Comparison of ENCODE assay signal across 10 cellular contexts in genomic region chr12:107684029-107684790, GRCh38. TPM values are rescaled to one million over a fixed set of nuclear protein-coding genes. Genes with fewer than 3 reads are reported as not detected.
DNase-seq lines count a peak whose midpoint lies in the region; ATAC-seq and TF ChIP-seq lines count a peak whose summit lies in the region.
"Had no signal": no experiment of that assay in that cellular context is flagged by ENCODE, and none has a peak within 500 bp of the region (broad histone marks: within the 10 kb centered on the region; RNA-seq: fewer than 3 reads in every experiment).

No MANE protein-coding gene starts in this region.

- H3K36me3 ChIP-seq in fibroblast of lung (ENCODE audit: control insufficient read depth, insufficient read depth, low read length) = peaks cover 4% of the 10 kb centered on the region

- no peaks in the 10 kb centered on the region for H3K27me3 ChIP-seq in fibroblast of lung (ENCODE audit: control insufficient read depth, insufficient read depth, low read length)

- H3K36me3 Mint-ChIP-seq in activated T-cell treated with anti-CD3 and anti-CD28 coated beads, Interleukin-2, amount 50 U/mL, for 72 hours (ENCODE audit: insufficient read depth in 2 of 2) = peaks cover 8 to 17% of the 10 kb centered on the region in 2 donors

- H3K4me1 Mint-ChIP-seq in activated T-cell treated with anti-CD3 and anti-CD28 coated beads, Interleukin-2, amount 50 U/mL, for 72 hours (ENCODE audit: low read depth) = peaks cover 27% of the 10 kb centered on the region
- peaks cover 32% of the 10 kb centered on the region for H3K4me1 Mint-ChIP-seq in stimulated activated naive CD8-positive, alpha-beta T cell treated with anti-CD3 and anti-CD28 coated beads, Interleukin-15, amount 100 ng/mL, for 72 hours

- H3K9me3 Mint-ChIP-seq in activated T-cell treated with anti-CD3 and anti-CD28 coated beads, Interleukin-2, amount 50 U/mL, for 72 hours = no peaks in the 10 kb centered on the region
- H3K9me3 Mint-ChIP-seq in stimulated activated naive CD8-positive, alpha-beta T cell treated with anti-CD3 and anti-CD28 coated beads, Interleukin-15, amount 100 ng/mL, for 72 hours = peaks cover 5 to 8% of the 10 kb centered on the region in 2 donors

- peaks cover 6% of the 10 kb centered on the region for H3K4me1 ChIP-seq in fibroblast of lung (ENCODE audit: control insufficient read depth, extremely low read depth, insufficient read depth, low read length)

- no peaks in the 10 kb centered on the region for H3K9me3 ChIP-seq in fibroblast of lung (ENCODE audit: control insufficient read depth, insufficient read depth, low read depth, low read length)

- no peak overlapping the region for H3K9ac ChIP-seq in fibroblast of lung (ENCODE audit: insufficient read depth, low read length)

- peak overlapping the region; percentile 96 for H2AFZ ChIP-seq in fibroblast of lung (ENCODE audit: low read length)

- DNase-seq in activated T-cell treated with anti-CD3 and anti-CD28 coated beads, Interleukin-2, amount 50 U/mL, for 72 hours = no peak
- no peak for DNase-seq in activated T-cell treated with anti-CD3 and anti-CD28 coated beads, Interleukin-2, amount 50 U/mL, for 48 hours
- DNase-seq in RPMI7951 (ENCODE audit: low read depth) = peak; percentile 20
- peak; percentile 3 to 54 for DNase-seq in fibroblast of lung (ENCODE audit: low read depth in 2 of 2)
- no peak for DNase-seq in stimulated activated naive CD8-positive, alpha-beta T cell treated with anti-CD3 and anti-CD28 coated beads, Interleukin-15, amount 100 ng/mL, for 72 hours
- DNase-seq in NCI-H2196 treated with DMSO at 0.1 percent for 48 hours (lab: John Stamatoyannopoulos, UW; ENCODE audit: unreplicated experiment) = no peak
- DNase-seq: Kasumi-1 had no signal

- peak overlapping the region; percentile 94 for H3K27ac Mint-ChIP-seq in activated T-cell treated with anti-CD3 and anti-CD28 coated beads, Interleukin-2, amount 50 U/mL, for 72 hours
- H3K27ac Mint-ChIP-seq in stimulated activated naive CD8-positive, alpha-beta T cell treated with anti-CD3 and anti-CD28 coated beads, Interleukin-15, amount 100 ng/mL, for 72 hours = peak overlapping the region in 1 of 2 donors; percentile 97

- H3K4me3 ChIP-seq in fibroblast of lung (replicated peaks in 1 of 4; ENCODE audit: control extremely low read depth in 1 of 4, insufficient read depth in 1 of 4, low read depth in 3 of 4, low read length in 4 of 4) = peak overlapping the region in 2 of 4 experiments; percentile 95 to 99

- peak overlapping the region; percentile 94 to 96 for H3K4me3 Mint-ChIP-seq in activated T-cell treated with anti-CD3 and anti-CD28 coated beads, Interleukin-2, amount 50 U/mL, for 72 hours
- H3K4me3 Mint-ChIP-seq in stimulated activated naive CD8-positive, alpha-beta T cell treated with anti-CD3 and anti-CD28 coated beads, Interleukin-15, amount 100 ng/mL, for 72 hours = peak overlapping the region; percentile 98 to 100

- peak overlapping the region; percentile 94 for H3K4me2 ChIP-seq in fibroblast of lung (ENCODE audit: extremely low read depth, insufficient read depth, low read length)

- H3K27me3 Mint-ChIP-seq in activated T-cell treated with anti-CD3 and anti-CD28 coated beads, Interleukin-2, amount 50 U/mL, for 72 hours (ENCODE audit: low read depth) = no peaks in the 10 kb centered on the region
- H3K27me3 Mint-ChIP-seq in stimulated activated naive CD8-positive, alpha-beta T cell treated with anti-CD3 and anti-CD28 coated beads, Interleukin-15, amount 100 ng/mL, for 72 hours = no peaks in the 10 kb centered on the region

- H4K20me1 ChIP-seq in fibroblast of lung (ENCODE audit: control insufficient read depth, extremely low read depth, insufficient read depth, low read length) = no peaks in the 10 kb centered on the region

- TF ChIP-seq CTCF in fibroblast of lung (conservative IDR thresholded peaks at IDR 0.05 in 1 of 2, IDR thresholded peaks at IDR 0.05 in 1 of 2; ENCODE audit: low read depth in 1 of 2, low read length in 2 of 2) = no peak

- no peak for ATAC-seq in activated T-cell treated with anti-CD3 and anti-CD28 coated beads, Interleukin-2, amount 50 U/mL, for 72 hours (replicated peaks in 1 of 2)
- ATAC-seq in stimulated activated naive CD8-positive, alpha-beta T cell treated with anti-CD3 and anti-CD28 coated beads, Interleukin-15, amount 100 ng/mL, for 72 hours = no peak
- ATAC-seq in GM18867 (IDR thresholded peaks at IDR 0.05; ENCODE audit: unreplicated experiment) (no peak), GM19452 (IDR thresholded peaks at IDR 0.05; ENCODE audit: unreplicated experiment) (no peak)

- peaks cover 27% of the 10 kb centered on the region for H3K79me2 ChIP-seq in fibroblast of lung (ENCODE audit: control insufficient read depth, insufficient read depth, low read length)

- H3K27ac ChIP-seq in fibroblast of lung (ENCODE audit: insufficient read depth, low read length) = no peak overlapping the region
- H3K27ac ChIP-seq: coronary artery had no signal

RNA-seq across cellular contexts. Expression of gene PWP1, which starts 1.4 kb away (rescaled TPM):
- 10 to 100 TPM; 50.3 to 56.8 TPM for total RNA-seq in activated T-cell treated with anti-CD3 and anti-CD28 coated beads, Interleukin-2, amount 50 U/mL, for 72 hours
- 59.6 and 67.0 TPM in 2 replicates for total RNA-seq in RPMI7951 (2014; rRNA removed; shearing (Covaris generic))
- 42.3 and 51.1 TPM in 2 replicates for total RNA-seq in fibroblast of lung
- polyA plus RNA-seq in fibroblast of lung = 218 and 237 TPM in 2 replicates
- 71.5 and 73.0 TPM in 2 replicates for polyA plus RNA-seq in fibroblast of lung (2012)
- 11.0 and 15.2 TPM in 2 replicates for polyA minus RNA-seq in fibroblast of lung (ENCODE audit: low replicate concordance)

Comparison
In these comparisons a context has a peak if more than half of its experiments do, and no peak if none do; other contexts are left out.
1. DNase-seq: peak in RPMI7951 (single experiment) and fibroblast of lung (2 of 2); none in activated T-cell treated with anti-CD3 and anti-CD28 coated beads, Interleukin-2, amount 50 U/mL, for 72 hours (0 of 2), activated T-cell treated with anti-CD3 and anti-CD28 coated beads, Interleukin-2, amount 50 U/mL, for 48 hours (0 of 2), stimulated activated naive CD8-positive, alpha-beta T cell treated with anti-CD3 and anti-CD28 coated beads, Interleukin-15, amount 100 ng/mL, for 72 hours (0 of 2) and NCI-H2196 treated with DMSO at 0.1 percent for 48 hours (single experiment).